Comparison of ENCODE assay signal across 14 cellular contexts in genomic region chr14:103581206-103581605, GRCh38.
DNase-seq lines count a peak whose midpoint lies in the region; TF ChIP-seq lines count a peak whose summit lies in the region.
"Had no signal": no experiment of that assay in that cellular context is flagged by ENCODE, and none has a peak within 500 bp of the region (broad histone marks: within the 10 kb centered on the region; RNA-seq: fewer than 3 reads in every experiment).

No MANE protein-coding gene starts in this region.

- no peak for DNase-seq in RWPE1 (ENCODE audit: low spot score)
- DNase-seq in amniotic epithelial cell (ENCODE audit: low read depth): peak; percentile 63
- DNase-seq in epithelial cell of esophagus (ENCODE audit: low read depth): peak; percentile 75
- DNase-seq in HAP-1 (ENCODE audit: low spot score in 2 of 2): no peak
- DNase-seq in NCI-H345 treated with DMSO at 0.1 percent for 48 hours (lab: John Stamatoyannopoulos, UW; ENCODE audit: unreplicated experiment): no peak
- DNase-seq in AG08396 (ENCODE audit: low spot score): no peak
- DNase-seq: ACHN; AML-193; Caco-2; CD4-positive, alpha-beta T cell; GM23248; HCEC 1CT had no signal

- TF ChIP-seq CTCF in RWPE1 (conservative IDR thresholded peaks at IDR 0.05; ENCODE audit: low read depth): no peak
- no peak for TF ChIP-seq CTCF in epithelial cell of esophagus (IDR thresholded peaks at IDR 0.05; ENCODE audit: insufficient read depth, low read depth, low read length, missing control alignments)

- H3K4me3 ChIP-seq in epithelial cell of esophagus (ENCODE audit: low read length) (no peak overlapping the region), HAP-1 (no peak overlapping the region)
- H3K4me3 ChIP-seq: GM23248 had no signal

- H3K27me3 ChIP-seq in HAP-1 (ENCODE audit: low read depth): no peaks in the 10 kb centered on the region

- peak overlapping the region; percentile 94 for H3K27ac ChIP-seq in RWPE1
- H3K27ac ChIP-seq: C4-2B, GM23248, HL-60 had no signal

- no peaks in the 10 kb centered on the region for H3K9me3 ChIP-seq in HAP-1
- H3K9me3 ChIP-seq: Caco-2 had no signal

- peaks cover 3% of the 10 kb centered on the region for H3K4me1 ChIP-seq in HAP-1
- H3K4me1 ChIP-seq: Caco-2 had no signal

- POLR2A ChIA-PET in RWPE1 (lab: Yijun Ruan, JAX; ENCODE audit: low non-redundant PET): no interaction called here

- in situ Hi-C loops in HAP-1 (cut with MboI; ENCODE audit: low sequenced_read_pairs): no loop called here

- peaks cover 6% of the 10 kb centered on the region for H3K36me3 ChIP-seq in HAP-1 (replicated peaks)

- CTCF ChIA-PET in RWPE1 (lab: Yijun Ruan, JAX): no interaction called here

Comparison
In these comparisons a context has a peak if more than half of its experiments do, and no peak if none do; other contexts are left out.
1. DNase-seq: peak in amniotic epithelial cell (single experiment) and epithelial cell of esophagus (single experiment); none in RWPE1 (single experiment), HAP-1 (0 of 2), NCI-H345 treated with DMSO at 0.1 percent for 48 hours (single experiment) and AG08396 (single experiment).